12 cellular contexts compared by ENCODE assay signal in genomic region chr12:69905801-69906200, GRCh38.
A peak's percentile ranks its signal among the peaks of the same experiment; 100 is the strongest.
DNase-seq lines count a peak whose midpoint lies in the region; ATAC-seq and TF ChIP-seq lines count a peak whose summit lies in the region.
"Had no signal": no experiment of that assay in that cellular context is flagged by ENCODE, and none has a peak within 500 bp of the region (broad histone marks: within the 10 kb centered on the region; RNA-seq: fewer than 3 reads in every experiment).

No MANE protein-coding gene starts in this region.

- H3K56ac ChIP-seq in mesendoderm (ENCODE audit: low read length), result no peak overlapping the region

- DNase-seq in NAMALWA (ENCODE audit: low spot score) (peak; percentile 45), mesendoderm (no peak), brain microvascular endothelial cell (no peak), lower leg skin (ENCODE audit: low spot score in 2 of 2) (no peak), SHP77 (lab: John Stamatoyannopoulos, UW) (no peak)
- DNase-seq: CD4-positive, CD25-positive, alpha-beta regulatory T cell; DMS53; GOT3; H9 had no signal

- intact Hi-C loops in lower leg skin (cut with DNase I; ENCODE audit: low total_unique reads), result no loop called here

- H3K18ac ChIP-seq in mesendoderm (ENCODE audit: low read length), result no peak overlapping the region

- H3K9ac ChIP-seq in BLaER1 treated with 17β-estradiol and CSF1 and Interleukin-3, amounts not matched to agents 10 nM and 100 nM, result no peak overlapping the region
- H3K9ac ChIP-seq in SU-DHL-6 (ENCODE audit: low read length) (peak overlapping the region; percentile 48), mesendoderm (ENCODE audit: low read length) (no peak overlapping the region)

- H4K5ac ChIP-seq in mesendoderm (ENCODE audit: low read length), result no peak overlapping the region

- no CpG with 5 or more reads among the region's 1 CpG for WGBS in mesendoderm (ENCODE audit: extremely low coverage, insufficient coverage, low lambda C conversion rate)
- WGBS in lower leg skin, 2 donors, result 86 to 97% methylated on average over 1 of the region's 1 CpG

- no peaks in the 10 kb centered on the region for H3K79me1 ChIP-seq in mesendoderm (ENCODE audit: low read length)

- no peak for TF ChIP-seq CTCF in SU-DHL-6 (IDR thresholded peaks at IDR 0.05; ENCODE audit: insufficient read depth, low read length, poor library complexity, severe bottlenecking)
- no peak for TF ChIP-seq CTCF in brain microvascular endothelial cell (IDR thresholded peaks at IDR 0.05; ENCODE audit: low read depth, low read length, missing control alignments)
- no peak for TF ChIP-seq CTCF in lower leg skin (IDR thresholded peaks at IDR 0.05)

- peaks cover 7 to 49% (median 23%) of the 10 kb centered on the region in 10 experiments for H3K4me1 ChIP-seq in BLaER1 treated with 17β-estradiol and CSF1 and Interleukin-3, amounts not matched to agents 10 nM and 100 nM
- H3K4me1 ChIP-seq in mesendoderm (ENCODE audit: control insufficient read depth, low read depth, low read length), result peaks cover 3% of the 10 kb centered on the region

- no peaks in the 10 kb centered on the region for H4K20me1 ChIP-seq in BLaER1 treated with 17β-estradiol and CSF1 and Interleukin-3, amounts not matched to agents 10 nM and 100 nM
- H4K20me1 ChIP-seq in SU-DHL-6 (ENCODE audit: low read depth, low read length), result no peaks in the 10 kb centered on the region

- H3K9me2 ChIP-seq in SU-DHL-6 (replicated peaks; ENCODE audit: insufficient read depth, low read length), result no peaks in the 10 kb centered on the region

- H3K4ac ChIP-seq in mesendoderm (ENCODE audit: low read depth, low read length), result no peak overlapping the region

- peak overlapping the region; percentile 28 for H2AK5ac ChIP-seq in mesendoderm (ENCODE audit: low read length)

- H3K23ac ChIP-seq in mesendoderm (ENCODE audit: low read length), result no peak overlapping the region

- H2BK120ac ChIP-seq in mesendoderm (ENCODE audit: low read depth, low read length), result no peak overlapping the region

- in situ Hi-C loops in brain microvascular endothelial cell (cut with HindIII; ENCODE audit: low pct_ligation_motif_present, low sequenced_read_pairs), result no loop called here

- H3F3A ChIP-seq in SU-DHL-6 (ENCODE audit: insufficient read depth), result peaks cover 31% of the 10 kb centered on the region

- H2AFZ ChIP-seq in SU-DHL-6 (ENCODE audit: low read depth, low read length, severe bottlenecking), result peak overlapping the region; percentile 1

- H3K27ac ChIP-seq in BLaER1 treated with 17β-estradiol and CSF1 and Interleukin-3, amounts not matched to agents 10 nM and 100 nM, result no peak overlapping the region
- peak overlapping the region; percentile 96 for H3K27ac ChIP-seq in SU-DHL-6 (ENCODE audit: low read depth, low read length)
- H3K27ac ChIP-seq in mesendoderm (ENCODE audit: low read depth, low read length), result no peak overlapping the region
- H3K27ac ChIP-seq in brain microvascular endothelial cell, result no peak overlapping the region

- H4K8ac ChIP-seq in mesendoderm (ENCODE audit: low read depth, low read length), result no peak overlapping the region

- no peak overlapping the region for H2BK15ac ChIP-seq in mesendoderm (replicated peaks; ENCODE audit: low read depth)

- no peak overlapping the region for H3K4me3 ChIP-seq in BLaER1 treated with 17β-estradiol and CSF1 and Interleukin-3, amounts not matched to agents 10 nM and 100 nM
- H3K4me3 ChIP-seq in SU-DHL-6 (ENCODE audit: insufficient read depth, low read length, poor library complexity, severe bottlenecking) (peak overlapping the region; percentile 4), mesendoderm (ENCODE audit: low read length) (no peak overlapping the region), brain microvascular endothelial cell (ENCODE audit: low read depth, low read length) (no peak overlapping the region), lower leg skin (ENCODE audit: low read depth, poor library complexity, severe bottlenecking) (no peak overlapping the region)

- no peak for TF ChIP-seq POLR2A in lower leg skin (IDR thresholded peaks at IDR 0.05)

- no peak for ATAC-seq in HG03175 (IDR thresholded peaks at IDR 0.05; ENCODE audit: unreplicated experiment)

- H3K27me3 ChIP-seq in BLaER1 treated with 17β-estradiol and CSF1 and Interleukin-3, amounts not matched to agents 10 nM and 100 nM, result no peaks in the 10 kb centered on the region
- H3K27me3 ChIP-seq in SU-DHL-6 (ENCODE audit: low read length) (no peaks in the 10 kb centered on the region), mesendoderm (ENCODE audit: insufficient read depth, low read length, poor library complexity) (no peaks in the 10 kb centered on the region), brain microvascular endothelial cell (replicated peaks) (no peaks in the 10 kb centered on the region)

- no peaks in the 10 kb centered on the region for H3K79me2 ChIP-seq in SU-DHL-6 (ENCODE audit: insufficient read depth, low read length)
- H3K79me2 ChIP-seq in mesendoderm (ENCODE audit: control insufficient read depth, insufficient read depth, low read length), result no peaks in the 10 kb centered on the region

- H2BK5ac ChIP-seq in mesendoderm (ENCODE audit: low read length), result no peak overlapping the region

- H3K9me3 ChIP-seq in BLaER1 treated with 17β-estradiol and CSF1 and Interleukin-3, amounts not matched to agents 10 nM and 100 nM (replicated peaks in 1 of 11), result no peaks in the 10 kb centered on the region
- no peaks in the 10 kb centered on the region for H3K9me3 ChIP-seq in SU-DHL-6 (ENCODE audit: insufficient read depth, low read length)

- no peaks in the 10 kb centered on the region for H3K36me3 ChIP-seq in BLaER1 treated with 17β-estradiol and CSF1 and Interleukin-3, amounts not matched to agents 10 nM and 100 nM
- H3K36me3 ChIP-seq in SU-DHL-6 (ENCODE audit: low read length) (no peaks in the 10 kb centered on the region), mesendoderm (ENCODE audit: control insufficient read depth, insufficient read depth, low read length) (no peaks in the 10 kb centered on the region), brain microvascular endothelial cell (replicated peaks) (no peaks in the 10 kb centered on the region)

- peak overlapping the region in 8 of 11 experiments; percentile 27 to 67 (median 57); a peak in 15 of 22 replicates for H3K4me2 ChIP-seq in BLaER1 treated with 17β-estradiol and CSF1 and Interleukin-3, amounts not matched to agents 10 nM and 100 nM
- H3K4me2 ChIP-seq in SU-DHL-6 (ENCODE audit: low read depth, low read length, poor library complexity, severe bottlenecking) (peak overlapping the region; percentile 80), mesendoderm (ENCODE audit: low read length) (no peak overlapping the region)
